9 cellular contexts compared by ENCODE assay signal in the genomic region with DNA sequence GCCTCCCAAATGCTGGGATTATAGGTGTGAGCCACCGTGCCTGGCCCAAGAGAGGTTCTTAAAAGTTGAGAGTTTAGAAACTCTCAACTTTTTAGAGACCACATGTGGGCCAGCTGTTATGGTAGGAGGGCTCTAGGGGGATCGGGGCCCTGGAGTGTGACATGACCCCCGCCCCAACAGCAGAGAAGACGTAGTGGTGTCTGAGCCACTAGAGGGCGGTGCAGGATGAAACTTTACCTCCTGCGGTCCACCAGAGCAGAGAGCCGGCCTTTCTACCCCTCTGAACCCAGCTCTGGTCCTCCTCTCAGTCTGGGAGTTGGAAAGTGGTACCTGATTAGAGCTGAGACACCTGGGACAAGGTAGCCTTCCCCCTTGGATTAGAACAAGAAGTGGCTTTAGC. TPM values are rescaled to one million over a fixed set of nuclear protein-coding genes. Genes with fewer than 3 reads are reported as not detected.
DNase-seq lines count a peak whose midpoint lies in the region; ATAC-seq, FAIRE-seq and TF ChIP-seq lines count a peak whose summit lies in the region.
"Had no signal": no experiment of that assay in that cellular context is flagged by ENCODE, and none has a peak within 500 bp of the region (broad histone marks: within the 10 kb centered on the region; RNA-seq: fewer than 3 reads in every experiment).

No MANE protein-coding gene starts in this region.

- no peaks in the 10 kb centered on the region for H3K9me3 Mint-ChIP-seq in astrocyte (ENCODE audit: unreplicated experiment)

- H3K4me3 Mint-ChIP-seq in astrocyte (ENCODE audit: unreplicated experiment): no peak overlapping the region

- peak; percentile 73 for TF ChIP-seq CTCF in GM06990 (IDR thresholded peaks at IDR 0.05; ENCODE audit: insufficient read depth, low read length, poor library complexity, severe bottlenecking)
- TF ChIP-seq CTCF in astrocyte (IDR thresholded peaks at IDR 0.05; ENCODE audit: insufficient read depth, low read depth, low read length): peak; percentile 60
- TF ChIP-seq CTCF in lower leg skin (IDR thresholded peaks at IDR 0.05): no peak

- TF ChIP-seq POLR2A in lower leg skin (IDR thresholded peaks at IDR 0.05): no peak

- H4K20me1 ChIP-seq in astrocyte (ENCODE audit: insufficient read depth, low read length): no peaks in the 10 kb centered on the region

- no peak overlapping the region for H3K4me3 ChIP-seq in GM06990 (replicated peaks; ENCODE audit: low read depth, low read length)
- no peak overlapping the region for H3K4me3 ChIP-seq in astrocyte (ENCODE audit: insufficient read depth, low read depth, low read length)
- no peak overlapping the region for H3K4me3 ChIP-seq in lower leg skin (ENCODE audit: low read depth, poor library complexity, severe bottlenecking)

- no peak for ATAC-seq in HG03175 (IDR thresholded peaks at IDR 0.05; ENCODE audit: unreplicated experiment)

- no peak overlapping the region for H3K4me2 ChIP-seq in astrocyte (ENCODE audit: low read length)

- H3K9me3 ChIP-seq in astrocyte (ENCODE audit: insufficient read depth, low read depth, low read length): no peaks in the 10 kb centered on the region

- no peak overlapping the region for H3K9ac ChIP-seq in astrocyte (ENCODE audit: low read length)

- H3K27me3 ChIP-seq in GM06990 (replicated peaks; ENCODE audit: control insufficient read depth, insufficient read depth, low read length) (no peaks in the 10 kb centered on the region), astrocyte (ENCODE audit: insufficient read depth, low read length) (no peaks in the 10 kb centered on the region)

- H3K36me3 ChIP-seq in GM06990 (ENCODE audit: control insufficient read depth, insufficient read depth, low read length) (peaks cover 53% of the 10 kb centered on the region), astrocyte (ENCODE audit: insufficient read depth, low read length) (peaks cover 44% of the 10 kb centered on the region)

- intact Hi-C loops in lower leg skin (cut with DNase I; ENCODE audit: low total_unique reads): no loop called here

- H3K4me1 Mint-ChIP-seq in astrocyte (ENCODE audit: low read depth, unreplicated experiment): no peaks in the 10 kb centered on the region

- no peaks in the 10 kb centered on the region for H3K4me1 ChIP-seq in astrocyte (ENCODE audit: insufficient read depth, low read length)

- H2AFZ ChIP-seq in astrocyte (ENCODE audit: low read depth, low read length): no peak overlapping the region

- DNase-seq in GM06990 (ENCODE audit: extremely low read depth, insufficient read length) (no peak), NAMALWA (ENCODE audit: low spot score) (peak; percentile 78), SW480 (ENCODE audit: low spot score) (peak; percentile 44), astrocyte (ENCODE audit: low read depth) (peak; percentile 16), hepatic stellate cell (ENCODE audit: low spot score) (peak; percentile 85), lower leg skin (ENCODE audit: low spot score in 2 of 2) (no peak)
- DNase-seq in stimulated activated CD4-positive, alpha-beta T cell treated with anti-CD3 and anti-CD28 coated beads, Interleukin-12 subunit alpha, Interleukin-12 subunit beta, amount 100 ng/mL, for 48 hours (ENCODE audit: low read depth in 2 of 3, low spot score in 1 of 3): peak; percentile 12 to 28 (median 25)

- no peak overlapping the region for H3K27ac ChIP-seq in astrocyte (ENCODE audit: low read depth, low read length)

- no peaks in the 10 kb centered on the region for H3K79me2 ChIP-seq in astrocyte (ENCODE audit: insufficient read depth, low read length)

- WGBS in lower leg skin, 2 donors: 36 to 51% methylated on average over 7 of the region's 7 CpGs

- FAIRE-seq in astrocyte (lab: Jason Lieb, UNC): no peak

- H3K36me3 Mint-ChIP-seq in astrocyte (ENCODE audit: low read depth, unreplicated experiment): peaks cover 30% of the 10 kb centered on the region

- H3K27me3 Mint-ChIP-seq in astrocyte (ENCODE audit: low read depth, unreplicated experiment): peaks cover 4% of the 10 kb centered on the region

- H3K27ac Mint-ChIP-seq in astrocyte (ENCODE audit: unreplicated experiment): no peak overlapping the region

RNA-seq across cellular contexts. Expression of gene CDK5RAP3, which starts 7.4 kb away (rescaled TPM):
- total RNA-seq in astrocyte (59.1 and 62.8 TPM in 2 replicates), lower leg skin (100 to 1,000 TPM in 3 of 4 donors, 10 to 100 TPM in 1; 95.8 to 115 (median 107) TPM)

RNA-seq across cellular contexts. Expression of gene PRR15L, which starts 20.6 kb away (rescaled TPM):
- total RNA-seq in astrocyte (not detected in 2 replicates), lower leg skin (10 to 100 TPM in 3 of 4 donors, 1 to 10 TPM in 1; 9.9 to 45.1 (median 24.3) TPM)
- total RNA-seq: activated CD8-positive, alpha-beta memory T cell treated with anti-CD3 and anti-CD28 coated beads for 36 hours had no signal

RNA-seq across cellular contexts. Expression of gene PNPO, which starts 37.0 kb away (rescaled TPM):
- 12.0 and 14.1 TPM in 2 replicates for total RNA-seq in astrocyte
- total RNA-seq in lower leg skin: 10 to 100 TPM; 20.2 to 36.8 (median 30.3) TPM

RNA-seq across cellular contexts. Expression of gene COPZ2, which starts 59.3 kb away (rescaled TPM):
- total RNA-seq in astrocyte (25.1 and 38.3 TPM in 2 replicates), lower leg skin (10 to 100 TPM in 3 of 4 donors, 1 to 10 TPM in 1; 9.1 to 16.9 (median 12.9) TPM)

Comparison
In these comparisons a context has a peak if more than half of its experiments do, and no peak if none do; other contexts are left out.
1. DNase-seq: peak in NAMALWA (single experiment), SW480 (single experiment), astrocyte (single experiment), hepatic stellate cell (single experiment) and stimulated activated CD4-positive, alpha-beta T cell treated with anti-CD3 and anti-CD28 coated beads, Interleukin-12 subunit alpha, Interleukin-12 subunit beta, amount 100 ng/mL, for 48 hours (3 of 3); none in GM06990 (single experiment) and lower leg skin (0 of 2).
2. CTCF ChIP-seq: peak in GM06990 (single experiment) and astrocyte (single experiment); none in lower leg skin (0 of 3).
3. RNA of gene PRR15L, which starts 20.6 kb away (total RNA-seq): 9.9 to 45.1 TPM in lower leg skin; not detected in astrocyte; every median in the first group is over 10 times any median in the second.